24 cellular contexts compared by ENCODE assay signal in the genomic region with DNA sequence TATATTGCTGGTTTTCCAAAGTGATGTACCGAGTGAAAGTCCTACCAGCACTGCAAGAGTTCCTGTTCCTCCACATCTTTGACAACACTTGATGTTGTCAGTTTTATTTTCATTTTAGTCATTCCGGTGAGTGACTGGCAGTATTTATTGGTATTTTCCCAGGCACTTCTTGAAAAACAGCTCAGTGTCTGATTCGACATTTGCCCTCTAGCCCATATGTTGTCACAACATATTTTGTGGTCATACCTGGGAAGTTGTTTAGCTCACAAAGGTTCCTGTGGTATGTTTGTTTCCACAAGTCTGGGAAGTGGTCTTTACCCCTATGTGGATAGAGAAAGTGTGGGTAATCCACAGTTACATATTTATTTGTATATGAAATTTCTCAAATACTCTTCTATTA.
"Had no signal": no experiment of that assay in that cellular context is flagged by ENCODE, and none has a peak within 500 bp of the region (broad histone marks: within the 10 kb centered on the region; RNA-seq: fewer than 3 reads in every experiment).

No MANE protein-coding gene starts in this region.

- H3K27ac ChIP-seq: stomach, suprapubic skin, testis, thoracic aorta, thyroid gland, tibial artery, tibial nerve, transverse colon, upper lobe of left lung, upper lobe of right lung, uterus, vagina had no signal

- DNase-seq: stimulated activated CD4-positive, alpha-beta T cell treated with anti-CD3 and anti-CD28 coated beads, Interleukin-2, amount 100 ng/mL, for 24 hours; stimulated activated CD4-positive, alpha-beta T cell treated with anti-CD3 and anti-CD28 coated beads, Interleukin-2, amount 100 ng/mL, for 48 hours; stimulated activated CD4-positive, alpha-beta T cell treated with anti-CD3 and anti-CD28 coated beads, Interleukin-4, amount 100 ng/mL, for 1 hour; stimulated activated CD4-positive, alpha-beta T cell treated with anti-CD3 and anti-CD28 coated beads, Interleukin-4, amount 100 ng/mL, for 24 hours; stimulated activated CD4-positive, alpha-beta T cell treated with anti-CD3 and anti-CD28 coated beads, Interleukin-4, amount 100 ng/mL, for 4 hours; stimulated activated CD8-positive, alpha-beta memory T cell treated with anti-CD3 and anti-CD28 coated beads, Interleukin-4, amount 100 ng/mL, for 48 hours; stimulated activated naive B cell treated with anti-CD40 and anti-IgM and Interleukin-4, amounts not matched to agents 10 μg/mL and 1 μg/mL and 100 μg/mL, for 72 hours; stimulated activated naive CD4-positive, alpha-beta T cell; stimulated activated naive CD4-positive, alpha-beta T cell treated with Interleukin-2 at 50 U/mL for 16 hours; stimulated activated naive CD8-positive, alpha-beta T cell treated with anti-CD3 and anti-CD28 coated beads, Interleukin-15, amount 100 ng/mL, for 72 hours; stimulated activated naive CD8-positive, alpha-beta T cell treated with anti-CD3 and anti-CD28 coated beads, Interleukin-15, Interleukin-2, amounts not matched to agents 100 U/mL and 50 U/mL, for 24 hours; stomach; substantia nigra; testis; thyroid gland; tibial artery; transverse colon; upper lobe of left lung; upper lobe of right lung; uterus had no signal

- H3K4me3 ChIP-seq: stomach, suprapubic skin, testis, thoracic aorta, thyroid gland, tibial artery, tibial nerve, transverse colon, upper lobe of left lung, upper lobe of right lung, uterus, vagina had no signal

- H3K9me3 ChIP-seq: testis, thoracic aorta, thyroid gland, transverse colon, upper lobe of right lung, vagina had no signal

- H3K36me3 ChIP-seq: stomach, suprapubic skin, thoracic aorta, thyroid gland, tibial artery, tibial nerve, transverse colon, upper lobe of left lung, upper lobe of right lung, uterus, vagina had no signal

- H3K27me3 ChIP-seq: stomach, suprapubic skin, testis, thyroid gland, tibial artery, tibial nerve, transverse colon, upper lobe of left lung, upper lobe of right lung, uterus, vagina had no signal

- H3K4me1 ChIP-seq: stomach, suprapubic skin, testis, thyroid gland, tibial artery, tibial nerve, transverse colon, upper lobe of left lung, upper lobe of right lung, uterus, vagina had no signal
